19 cellular contexts compared by ENCODE assay signal in the genomic region with DNA sequence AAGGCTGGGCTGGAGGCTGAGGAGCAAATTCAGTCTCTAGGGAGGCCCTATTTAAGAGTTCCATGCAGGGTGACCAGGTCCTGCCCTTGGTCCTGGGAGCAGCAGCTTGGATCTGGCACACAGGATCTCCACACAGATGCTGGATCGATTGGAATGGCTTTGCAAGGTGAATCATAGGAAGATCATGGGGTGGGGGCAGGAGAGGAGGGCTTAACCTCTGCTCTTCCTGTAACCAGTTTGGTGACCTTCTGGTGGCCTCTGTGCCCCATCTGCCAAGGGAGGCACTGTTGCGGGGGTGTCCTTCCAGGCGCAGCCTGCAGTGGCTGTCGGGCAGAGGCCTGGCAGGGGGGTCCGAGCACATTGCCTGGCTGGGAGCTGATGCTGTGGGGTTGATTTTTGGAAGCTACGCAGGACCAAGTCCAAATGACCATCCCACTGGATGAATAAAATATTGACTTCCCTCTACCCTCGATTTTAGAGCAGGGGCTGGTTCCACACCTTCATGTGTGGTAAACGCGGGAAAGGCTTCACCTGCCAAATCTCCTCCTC.
DNase-seq lines count a peak whose midpoint lies in the region; ATAC-seq and TF ChIP-seq lines count a peak whose summit lies in the region.
"Had no signal": no experiment of that assay in that cellular context is flagged by ENCODE, and none has a peak within 500 bp of the region (broad histone marks: within the 10 kb centered on the region; RNA-seq: fewer than 3 reads in every experiment).

No MANE protein-coding gene starts in this region.

- ATAC-seq in SK-N-SH treated with all-trans-retinoic acid at 6 μM for 48 hours, result no peak
- no peak for ATAC-seq in activated naive CD4-positive, alpha-beta T cell treated with anti-CD3 and anti-CD28 coated beads, Interleukin-2, amount 50 U/mL, for 72 hours
- ATAC-seq: GM23338, Right ventricle myocardium inferior had no signal

- H3K4me3 ChIP-seq in SK-N-SH (ENCODE audit: low read depth in 2 of 2, low read length in 1 of 2), result no peak overlapping the region
- H3K4me3 ChIP-seq in endodermal cell (ENCODE audit: low read length), result no peak overlapping the region
- peak overlapping the region; percentile 59 for H3K4me3 ChIP-seq in trophoblast cell (ENCODE audit: low read depth, low read length)
- H3K4me3 ChIP-seq: GM23338, SK-N-MC had no signal

- H3K27me3 ChIP-seq in SK-N-SH (ENCODE audit: insufficient read depth), result no peaks in the 10 kb centered on the region; the same call in 1 of the 2 replicates
- H3K27me3 ChIP-seq in endodermal cell (ENCODE audit: control insufficient read depth, insufficient read depth, low read length, poor library complexity, severe bottlenecking), result no peaks in the 10 kb centered on the region
- H3K27me3 ChIP-seq in trophoblast cell (ENCODE audit: insufficient read depth, low read length), result no peaks in the 10 kb centered on the region

- H3K23ac ChIP-seq in trophoblast cell (ENCODE audit: low read length), result no peak overlapping the region

- H4K12ac ChIP-seq in trophoblast cell (ENCODE audit: low read depth, low read length), result no peak overlapping the region

- H3F3A ChIP-seq in SK-N-SH (replicated peaks; ENCODE audit: insufficient read depth), result no peaks in the 10 kb centered on the region

- H3K27me3 Mint-ChIP-seq in endodermal cell (ENCODE audit: insufficient read depth), result no peaks in the 10 kb centered on the region
- H3K27me3 Mint-ChIP-seq: B cell had no signal

- no peak for TF ChIP-seq RAD21 in SK-N-SH (IDR thresholded peaks at IDR 0.05; ENCODE audit: low read length)

- no peak overlapping the region for H3K4ac ChIP-seq in trophoblast cell (ENCODE audit: low read depth, low read length)

- TF ChIP-seq EP300 in SK-N-SH (IDR thresholded peaks at IDR 0.05; ENCODE audit: borderline replicate concordance in 1 of 2, low read depth in 1 of 2, low read length in 1 of 2), result no peak

- no peak overlapping the region for H2BK12ac ChIP-seq in trophoblast cell (ENCODE audit: low read length)

- CTCF ChIA-PET in SK-N-SH (lab: Yijun Ruan, JAX), result interaction anchor here (2.6 kb wide), 1 partner anchor 19 kb away, joined by 9 read pairs; no protein-coding TSS in a partner anchor

- H3K4me1 ChIP-seq in SK-N-SH (ENCODE audit: control insufficient read depth in 1 of 2, insufficient read depth in 2 of 2, low read depth in 1 of 2, low read length in 1 of 2), result peaks cover 0 to 3% of the 10 kb centered on the region in 2 experiments; a peak in 1 of 4 replicates
- H3K4me1 ChIP-seq in endodermal cell (ENCODE audit: control insufficient read depth, insufficient read depth, low read length), result no peaks in the 10 kb centered on the region
- H3K4me1 ChIP-seq in trophoblast cell (ENCODE audit: control insufficient read depth in 1 of 2, insufficient read depth in 2 of 2, low read length in 2 of 2), result no peaks in the 10 kb centered on the region

- no peak overlapping the region for H2AK5ac ChIP-seq in trophoblast cell (ENCODE audit: low read length)

- H4K20me1 ChIP-seq in SK-N-SH (ENCODE audit: insufficient read depth), result no peaks in the 10 kb centered on the region

- no peak for TF ChIP-seq CTCF in SK-N-SH (IDR thresholded peaks at IDR 0.05)
- TF ChIP-seq CTCF in endodermal cell (conservative IDR thresholded peaks at IDR 0.05), result no peak

- no peaks in the 10 kb centered on the region for H3K36me3 ChIP-seq in SK-N-SH (replicated peaks in 1 of 2; ENCODE audit: control insufficient read depth in 1 of 2, insufficient read depth in 2 of 2, low read length in 1 of 2)
- H3K36me3 ChIP-seq in endodermal cell (ENCODE audit: control insufficient read depth, insufficient read depth, low read length), result no peaks in the 10 kb centered on the region
- no peaks in the 10 kb centered on the region for H3K36me3 ChIP-seq in trophoblast cell (ENCODE audit: control insufficient read depth in 1 of 2, insufficient read depth in 2 of 2, low read length in 2 of 2)

- no peak overlapping the region for H3K27ac Mint-ChIP-seq in endodermal cell
- peak overlapping the region in 1 of 2 donors; percentile 15 for H3K27ac Mint-ChIP-seq in activated naive CD4-positive, alpha-beta T cell treated with anti-CD3 and anti-CD28 coated beads, Interleukin-2, amount 50 U/mL, for 72 hours
- H3K27ac Mint-ChIP-seq: B cell, GM23338 had no signal

- DNase-seq in SK-N-SH (peak; percentile 11), AG20443 (ENCODE audit: low spot score) (peak; percentile 6), endodermal cell (peak; percentile 40), trophoblast cell (no peak), NCI-H2171 treated with DMSO at 0.1 percent for 48 hours (lab: John Stamatoyannopoulos, UW) (no peak), NCI-H2107 treated with DMSO at 0.1 percent for 48 hours (lab: John Stamatoyannopoulos, UW; ENCODE audit: unreplicated experiment) (no peak)
- DNase-seq in activated naive CD4-positive, alpha-beta T cell treated with anti-CD3 and anti-CD28 coated beads, Interleukin-2, amount 50 U/mL, for 72 hours (ENCODE audit: low spot score in 2 of 2), result no peak
- DNase-seq: DMS 273 treated with DMSO at 0.1 percent for 48 hours, NCI-H1105, NCI-H1694, NCI-H2081 treated with DMSO at 0.1 percent for 48 hours, NCI-H510A, NCI-H748 treated with DMSO at 0.1 percent for 48 hours had no signal

- H2AFZ ChIP-seq in SK-N-SH (ENCODE audit: low read depth) (no peak overlapping the region), trophoblast cell (ENCODE audit: insufficient read depth, low read length, poor library complexity) (no peak overlapping the region)
- H2AFZ ChIP-seq: GM23338 had no signal

- no peak overlapping the region for H3K4me3 Mint-ChIP-seq in endodermal cell
- H3K4me3 Mint-ChIP-seq: B cell, GM23338 had no signal

- H3K9me3 Mint-ChIP-seq in endodermal cell, result no peaks in the 10 kb centered on the region
- H3K9me3 Mint-ChIP-seq in activated naive CD4-positive, alpha-beta T cell treated with anti-CD3 and anti-CD28 coated beads, Interleukin-2, amount 50 U/mL, for 72 hours, result no peaks in the 10 kb centered on the region
- H3K9me3 Mint-ChIP-seq: GM23338 had no signal

- peaks cover 12% of the 10 kb centered on the region for H3K4me1 Mint-ChIP-seq in endodermal cell
- H3K4me1 Mint-ChIP-seq: B cell, GM23338 had no signal

- H3K9me2 ChIP-seq in SK-N-SH, result no peaks in the 10 kb centered on the region

- H3K79me2 ChIP-seq in SK-N-SH (ENCODE audit: insufficient read depth) (no peaks in the 10 kb centered on the region), trophoblast cell (ENCODE audit: control insufficient read depth, insufficient read depth, low read length, poor library complexity) (no peaks in the 10 kb centered on the region)

- no peak overlapping the region for H3K14ac ChIP-seq in trophoblast cell (ENCODE audit: low read length)

- no peaks in the 10 kb centered on the region for H3K36me3 Mint-ChIP-seq in endodermal cell (ENCODE audit: low read depth)
- H3K36me3 Mint-ChIP-seq in activated naive CD4-positive, alpha-beta T cell treated with anti-CD3 and anti-CD28 coated beads, Interleukin-2, amount 50 U/mL, for 72 hours, result peaks cover 4 to 5% of the 10 kb centered on the region in 2 donors

- no peak overlapping the region for H4K91ac ChIP-seq in trophoblast cell (ENCODE audit: low read depth, low read length)

- H3K79me1 ChIP-seq in trophoblast cell (ENCODE audit: low read length), result no peaks in the 10 kb centered on the region

- H3K9ac ChIP-seq in SK-N-SH (no peak overlapping the region), endodermal cell (ENCODE audit: extremely low read depth, low read length, poor library complexity, severe bottlenecking) (no peak overlapping the region), trophoblast cell (ENCODE audit: low read length) (no peak overlapping the region)

- H3K18ac ChIP-seq in trophoblast cell (ENCODE audit: low read length), result no peak overlapping the region

- no peak overlapping the region for H2BK5ac ChIP-seq in trophoblast cell (ENCODE audit: low read depth, low read length, poor library complexity)

- H3K27ac ChIP-seq in SK-N-SH (ENCODE audit: low read depth in 2 of 2, low read length in 1 of 2), result no peak overlapping the region
- H3K27ac ChIP-seq in endodermal cell (ENCODE audit: low read depth, low read length), result no peak overlapping the region
- H3K27ac ChIP-seq in trophoblast cell (ENCODE audit: low read depth, low read length), result no peak overlapping the region
- H3K27ac ChIP-seq: 22Rv1, SK-N-MC had no signal

- H3K4me2 ChIP-seq in SK-N-SH, result no peak overlapping the region
- no peak overlapping the region for H3K4me2 ChIP-seq in trophoblast cell (ENCODE audit: low read length)
- H3K4me2 ChIP-seq: GM23338 had no signal

- 18% methylated on average over 1 of the region's 9 CpGs for WGBS in SK-N-SH (ENCODE audit: low lambda C conversion rate)
- 79 to 86% methylated on average over 4 to 9 of the region's 9 CpGs for WGBS in endodermal cell (ENCODE audit: insufficient coverage in 1 of 2, insufficient read length in 1 of 2), 2 experiments
- WGBS in trophoblast cell (ENCODE audit: extremely low coverage, insufficient coverage, insufficient read length), result no CpG with 5 or more reads among the region's 9 CpGs

- H2BK120ac ChIP-seq in trophoblast cell (ENCODE audit: insufficient read depth, low read length, poor library complexity), result no peak overlapping the region

- POLR2A ChIA-PET in SK-N-SH (lab: Yijun Ruan, JAX), result no interaction called here

- no peaks in the 10 kb centered on the region for H3K9me3 ChIP-seq in SK-N-SH
- no peaks in the 10 kb centered on the region for H3K9me3 ChIP-seq in endodermal cell (ENCODE audit: control insufficient read depth, low read length)
- no peaks in the 10 kb centered on the region for H3K9me3 ChIP-seq in trophoblast cell (ENCODE audit: insufficient read depth, low read depth, low read length)

- H4K8ac ChIP-seq in trophoblast cell (ENCODE audit: low read depth, low read length), result no peak overlapping the region

TF ChIP-seq in SK-N-SH, 30 proteins besides CTCF, POLR2A, EP300 and RAD21 (continues in another document):
- TF ChIP-seq TAF1 (IDR thresholded peaks at IDR 0.05; ENCODE audit: borderline replicate concordance, low read depth, low read length) (no peak), ELF1 (IDR thresholded peaks at IDR 0.05) (no peak), JUND (IDR thresholded peaks at IDR 0.05) (no peak)

TF ChIP-seq in SK-N-SH treated with all-trans-retinoic acid at 6 μM for 48 hours, 23 proteins besides CTCF, POLR2A, EP300 and RAD21 (continues in another document):
- no peak for TF ChIP-seq OSR1 (CRISPR knock-in tag; IDR thresholded peaks at IDR 0.05)

Comparison
In these comparisons a context has a peak if more than half of its experiments do, and no peak if none do; other contexts are left out.
1. DNase-seq: peak in SK-N-SH (single experiment), AG20443 (single experiment) and endodermal cell (single experiment); none in trophoblast cell (0 of 2), NCI-H2171 treated with DMSO at 0.1 percent for 48 hours (single experiment), activated naive CD4-positive, alpha-beta T cell treated with anti-CD3 and anti-CD28 coated beads, Interleukin-2, amount 50 U/mL, for 72 hours (0 of 2) and NCI-H2107 treated with DMSO at 0.1 percent for 48 hours (single experiment).